Comparison of ENCODE assay signal across 1 cellular context in the genomic region with DNA sequence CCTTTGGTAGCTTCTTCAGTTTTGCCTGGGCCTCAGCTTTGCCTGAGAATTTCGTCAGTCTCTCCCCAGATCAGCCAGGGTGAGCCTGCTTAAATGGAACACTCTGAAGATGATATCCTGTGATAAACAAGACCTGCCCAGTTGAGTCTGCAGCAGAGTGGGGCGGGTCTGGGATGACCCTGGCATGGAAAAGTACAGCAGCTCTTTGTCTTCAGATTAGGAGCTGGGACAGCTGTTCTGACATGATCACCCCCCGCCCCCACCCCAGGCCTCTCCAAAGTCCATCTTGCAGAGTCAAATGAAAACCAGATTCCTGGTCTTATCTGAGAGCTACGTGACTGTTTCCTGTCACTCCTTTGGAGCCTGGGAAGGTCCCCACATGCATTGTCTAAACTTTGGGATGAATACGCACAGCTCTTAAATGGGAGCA.
A peak's percentile ranks its signal among the peaks of the same experiment; 100 is the strongest.
TF ChIP-seq lines count a peak whose summit lies in the region.

No MANE protein-coding gene starts in this region.

TF ChIP-seq in HepG2, 621 proteins besides CTCF, POLR2A, EP300 and RAD21 (continued from another document and continues in another):
- TF ChIP-seq, protein P1, sequence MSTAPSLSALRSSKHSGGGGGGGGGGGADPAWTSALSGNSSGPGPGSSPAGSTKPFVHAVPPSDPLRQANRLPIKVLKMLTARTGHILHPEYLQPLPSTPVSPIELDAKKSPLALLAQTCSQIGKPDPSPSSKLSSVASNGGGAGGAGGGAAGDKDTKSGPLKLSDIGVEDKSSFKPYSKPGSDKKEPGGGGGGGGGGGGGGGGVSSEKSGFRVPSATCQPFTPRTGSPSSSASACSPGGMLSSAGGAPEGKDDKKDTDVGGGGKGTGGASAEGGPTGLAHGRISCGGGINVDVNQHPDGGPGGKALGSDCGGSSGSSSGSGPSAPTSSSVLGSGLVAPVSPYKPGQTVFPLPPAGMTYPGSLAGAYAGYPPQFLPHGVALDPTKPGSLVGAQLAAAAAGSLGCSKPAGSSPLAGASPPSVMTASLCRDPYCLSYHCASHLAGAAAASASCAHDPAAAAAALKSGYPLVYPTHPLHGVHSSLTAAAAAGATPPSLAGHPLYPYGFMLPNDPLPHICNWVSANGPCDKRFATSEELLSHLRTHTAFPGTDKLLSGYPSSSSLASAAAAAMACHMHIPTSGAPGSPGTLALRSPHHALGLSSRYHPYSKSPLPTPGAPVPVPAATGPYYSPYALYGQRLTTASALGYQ (CRISPR knock-in tag; IDR thresholded peaks at IDR 0.05), result 0 out of 2 replicates have a peak, but pooled peaks have one; percentile 20
- TF ChIP-seq FOSL2 (CRISPR knock-in tag; IDR thresholded peaks at IDR 0.05) (peak; percentile 35; the same call in 1 of the 2 replicates), ZNF839 (CRISPR knock-in tag; IDR thresholded peaks at IDR 0.05; ENCODE audit: borderline replicate concordance) (no peak), ZNF678 (CRISPR knock-in tag; IDR thresholded peaks at IDR 0.05) (no peak), ZNF841 (CRISPR knock-in tag; IDR thresholded peaks at IDR 0.05; ENCODE audit: borderline replicate concordance) (no peak), ZNF430 (CRISPR knock-in tag; IDR thresholded peaks at IDR 0.05) (0 out of 2 replicates have a peak, but pooled peaks have one; percentile 28), KLF13 (CRISPR knock-in tag; IDR thresholded peaks at IDR 0.05) (no peak), FOXK1 (CRISPR knock-in tag; IDR thresholded peaks at IDR 0.05; ENCODE audit: borderline replicate concordance, low read depth) (peak; percentile 59; the same call in 1 of the 2 replicates), TEAD3 (CRISPR knock-in tag; optimal IDR thresholded peaks at IDR 0.05; ENCODE audit: borderline replicate concordance) (peak; percentile 49), NFE2L2 (IDR thresholded peaks at IDR 0.05; ENCODE audit: low read length) (no peak), HOXA7 (CRISPR knock-in tag; IDR thresholded peaks at IDR 0.05) (no peak), ATAD3A (CRISPR knock-in tag; IDR thresholded peaks at IDR 0.05) (no peak), SP4 (CRISPR knock-in tag; IDR thresholded peaks at IDR 0.05) (no peak), SOX5 (CRISPR knock-in tag; IDR thresholded peaks at IDR 0.05; ENCODE audit: borderline replicate concordance) (peak; percentile 85; the same call in 1 of the 2 replicates), TEAD2 (CRISPR knock-in tag; IDR thresholded peaks at IDR 0.05) (no peak), ZNF672 (CRISPR knock-in tag; IDR thresholded peaks at IDR 0.05) (no peak), POLR2G (IDR thresholded peaks at IDR 0.05; ENCODE audit: low read depth, low read length) (peak; percentile 72), PITX1 (CRISPR knock-in tag; IDR thresholded peaks at IDR 0.05) (peak; percentile 87), ZNF224 (CRISPR knock-in tag; IDR thresholded peaks at IDR 0.05) (no peak), ZMYM4 (CRISPR knock-in tag; IDR thresholded peaks at IDR 0.05) (peak; percentile 33; the same call in 1 of the 2 replicates), ZBTB38 (CRISPR knock-in tag; IDR thresholded peaks at IDR 0.05) (peak; percentile 32; the same call in 1 of the 2 replicates), ZNF10 (CRISPR knock-in tag; IDR thresholded peaks at IDR 0.05; ENCODE audit: borderline replicate concordance, low read depth) (no peak), ZNF7 (CRISPR knock-in tag; IDR thresholded peaks at IDR 0.05) (no peak), ZNF746 (CRISPR knock-in tag; IDR thresholded peaks at IDR 0.05) (peak; percentile 49; the same call in 1 of the 2 replicates), KDM4B (CRISPR knock-in tag; IDR thresholded peaks at IDR 0.05) (no peak), FOXO1 (CRISPR knock-in tag; IDR thresholded peaks at IDR 0.05) (peak; percentile 89), CBX2 (IDR thresholded peaks at IDR 0.05; ENCODE audit: low read depth, low read length) (no peak), CBX2 (CRISPR knock-in tag; IDR thresholded peaks at IDR 0.05; ENCODE audit: low read depth) (no peak), NFE2L1 (CRISPR knock-in tag; IDR thresholded peaks at IDR 0.05; ENCODE audit: borderline replicate concordance) (no peak)
- TF ChIP-seq, protein P2, sequence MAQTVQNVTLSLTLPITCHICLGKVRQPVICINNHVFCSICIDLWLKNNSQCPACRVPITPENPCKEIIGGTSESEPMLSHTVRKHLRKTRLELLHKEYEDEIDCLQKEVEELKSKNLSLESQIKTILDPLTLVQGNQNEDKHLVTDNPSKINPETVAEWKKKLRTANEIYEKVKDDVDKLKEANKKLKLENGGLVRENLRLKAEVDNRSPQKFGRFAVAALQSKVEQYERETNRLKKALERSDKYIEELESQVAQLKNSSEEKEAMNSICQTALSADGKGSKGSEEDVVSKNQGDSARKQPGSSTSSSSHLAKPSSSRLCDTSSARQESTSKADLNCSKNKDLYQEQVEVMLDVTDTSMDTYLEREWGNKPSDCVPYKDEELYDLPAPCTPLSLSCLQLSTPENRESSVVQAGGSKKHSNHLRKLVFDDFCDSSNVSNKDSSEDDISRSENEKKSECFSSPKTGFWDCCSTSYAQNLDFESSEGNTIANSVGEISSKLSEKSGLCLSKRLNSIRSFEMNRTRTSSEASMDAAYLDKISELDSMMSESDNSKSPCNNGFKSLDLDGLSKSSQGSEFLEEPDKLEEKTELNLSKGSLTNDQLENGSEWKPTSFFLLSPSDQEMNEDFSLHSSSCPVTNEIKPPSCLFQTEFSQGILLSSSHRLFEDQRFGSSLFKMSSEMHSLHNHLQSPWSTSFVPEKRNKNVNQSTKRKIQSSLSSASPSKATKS (CRISPR knock-in tag; IDR thresholded peaks at IDR 0.05), result no peak
- TF ChIP-seq, protein P3, sequence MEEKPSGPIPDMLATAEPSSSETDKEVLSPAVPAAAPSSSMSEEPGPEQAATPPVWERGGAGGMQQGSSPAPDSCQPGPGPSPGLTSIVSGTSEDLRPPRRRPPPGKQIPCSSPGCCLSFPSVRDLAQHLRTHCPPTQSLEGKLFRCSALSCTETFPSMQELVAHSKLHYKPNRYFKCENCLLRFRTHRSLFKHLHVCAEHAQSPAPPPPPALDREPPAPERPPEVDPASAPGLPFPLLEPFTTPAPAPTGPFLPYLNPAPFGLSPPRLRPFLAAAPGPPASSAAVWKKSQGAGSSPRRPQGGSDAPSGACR (CRISPR knock-in tag; IDR thresholded peaks at IDR 0.05), result 0 out of 2 replicates have a peak, but pooled peaks have one; percentile 28
- TF ChIP-seq, protein P4, sequence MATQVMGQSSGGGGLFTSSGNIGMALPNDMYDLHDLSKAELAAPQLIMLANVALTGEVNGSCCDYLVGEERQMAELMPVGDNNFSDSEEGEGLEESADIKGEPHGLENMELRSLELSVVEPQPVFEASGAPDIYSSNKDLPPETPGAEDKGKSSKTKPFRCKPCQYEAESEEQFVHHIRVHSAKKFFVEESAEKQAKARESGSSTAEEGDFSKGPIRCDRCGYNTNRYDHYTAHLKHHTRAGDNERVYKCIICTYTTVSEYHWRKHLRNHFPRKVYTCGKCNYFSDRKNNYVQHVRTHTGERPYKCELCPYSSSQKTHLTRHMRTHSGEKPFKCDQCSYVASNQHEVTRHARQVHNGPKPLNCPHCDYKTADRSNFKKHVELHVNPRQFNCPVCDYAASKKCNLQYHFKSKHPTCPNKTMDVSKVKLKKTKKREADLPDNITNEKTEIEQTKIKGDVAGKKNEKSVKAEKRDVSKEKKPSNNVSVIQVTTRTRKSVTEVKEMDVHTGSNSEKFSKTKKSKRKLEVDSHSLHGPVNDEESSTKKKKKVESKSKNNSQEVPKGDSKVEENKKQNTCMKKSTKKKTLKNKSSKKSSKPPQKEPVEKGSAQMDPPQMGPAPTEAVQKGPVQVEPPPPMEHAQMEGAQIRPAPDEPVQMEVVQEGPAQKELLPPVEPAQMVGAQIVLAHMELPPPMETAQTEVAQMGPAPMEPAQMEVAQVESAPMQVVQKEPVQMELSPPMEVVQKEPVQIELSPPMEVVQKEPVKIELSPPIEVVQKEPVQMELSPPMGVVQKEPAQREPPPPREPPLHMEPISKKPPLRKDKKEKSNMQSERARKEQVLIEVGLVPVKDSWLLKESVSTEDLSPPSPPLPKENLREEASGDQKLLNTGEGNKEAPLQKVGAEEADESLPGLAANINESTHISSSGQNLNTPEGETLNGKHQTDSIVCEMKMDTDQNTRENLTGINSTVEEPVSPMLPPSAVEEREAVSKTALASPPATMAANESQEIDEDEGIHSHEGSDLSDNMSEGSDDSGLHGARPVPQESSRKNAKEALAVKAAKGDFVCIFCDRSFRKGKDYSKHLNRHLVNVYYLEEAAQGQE (IDR thresholded peaks at IDR 0.05; ENCODE audit: borderline replicate concordance in 1 of 2, low read depth in 1 of 2, low read length in 2 of 2), result peak in 1 of 2 experiments; percentile 41; a peak in 2 of 4 replicates
- TF ChIP-seq, protein P5, sequence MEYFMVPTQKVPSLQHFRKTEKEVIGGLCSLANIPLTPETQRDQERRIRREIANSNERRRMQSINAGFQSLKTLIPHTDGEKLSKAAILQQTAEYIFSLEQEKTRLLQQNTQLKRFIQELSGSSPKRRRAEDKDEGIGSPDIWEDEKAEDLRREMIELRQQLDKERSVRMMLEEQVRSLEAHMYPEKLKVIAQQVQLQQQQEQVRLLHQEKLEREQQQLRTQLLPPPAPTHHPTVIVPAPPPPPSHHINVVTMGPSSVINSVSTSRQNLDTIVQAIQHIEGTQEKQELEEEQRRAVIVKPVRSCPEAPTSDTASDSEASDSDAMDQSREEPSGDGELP (IDR thresholded peaks at IDR 0.05; ENCODE audit: borderline replicate concordance, low read depth), result peak; percentile 99
- TF ChIP-seq, protein P6, sequence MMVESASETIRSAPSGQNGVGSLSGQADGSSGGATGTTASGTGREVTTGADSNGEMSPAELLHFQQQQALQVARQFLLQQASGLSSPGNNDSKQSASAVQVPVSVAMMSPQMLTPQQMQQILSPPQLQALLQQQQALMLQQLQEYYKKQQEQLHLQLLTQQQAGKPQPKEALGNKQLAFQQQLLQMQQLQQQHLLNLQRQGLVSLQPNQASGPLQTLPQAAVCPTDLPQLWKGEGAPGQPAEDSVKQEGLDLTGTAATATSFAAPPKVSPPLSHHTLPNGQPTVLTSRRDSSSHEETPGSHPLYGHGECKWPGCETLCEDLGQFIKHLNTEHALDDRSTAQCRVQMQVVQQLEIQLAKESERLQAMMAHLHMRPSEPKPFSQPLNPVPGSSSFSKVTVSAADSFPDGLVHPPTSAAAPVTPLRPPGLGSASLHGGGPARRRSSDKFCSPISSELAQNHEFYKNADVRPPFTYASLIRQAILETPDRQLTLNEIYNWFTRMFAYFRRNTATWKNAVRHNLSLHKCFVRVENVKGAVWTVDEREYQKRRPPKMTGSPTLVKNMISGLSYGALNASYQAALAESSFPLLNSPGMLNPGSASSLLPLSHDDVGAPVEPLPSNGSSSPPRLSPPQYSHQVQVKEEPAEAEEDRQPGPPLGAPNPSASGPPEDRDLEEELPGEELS (CRISPR knock-in tag; IDR thresholded peaks at IDR 0.05), result peak; percentile 87; the same call in 1 of the 2 replicates
- TF ChIP-seq, protein P7, sequence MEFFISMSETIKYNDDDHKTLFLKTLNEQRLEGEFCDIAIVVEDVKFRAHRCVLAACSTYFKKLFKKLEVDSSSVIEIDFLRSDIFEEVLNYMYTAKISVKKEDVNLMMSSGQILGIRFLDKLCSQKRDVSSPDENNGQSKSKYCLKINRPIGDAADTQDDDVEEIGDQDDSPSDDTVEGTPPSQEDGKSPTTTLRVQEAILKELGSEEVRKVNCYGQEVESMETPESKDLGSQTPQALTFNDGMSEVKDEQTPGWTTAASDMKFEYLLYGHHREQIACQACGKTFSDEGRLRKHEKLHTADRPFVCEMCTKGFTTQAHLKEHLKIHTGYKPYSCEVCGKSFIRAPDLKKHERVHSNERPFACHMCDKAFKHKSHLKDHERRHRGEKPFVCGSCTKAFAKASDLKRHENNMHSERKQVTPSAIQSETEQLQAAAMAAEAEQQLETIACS (CRISPR knock-in tag; IDR thresholded peaks at IDR 0.05), result no peak
- TF ChIP-seq, protein P8, sequence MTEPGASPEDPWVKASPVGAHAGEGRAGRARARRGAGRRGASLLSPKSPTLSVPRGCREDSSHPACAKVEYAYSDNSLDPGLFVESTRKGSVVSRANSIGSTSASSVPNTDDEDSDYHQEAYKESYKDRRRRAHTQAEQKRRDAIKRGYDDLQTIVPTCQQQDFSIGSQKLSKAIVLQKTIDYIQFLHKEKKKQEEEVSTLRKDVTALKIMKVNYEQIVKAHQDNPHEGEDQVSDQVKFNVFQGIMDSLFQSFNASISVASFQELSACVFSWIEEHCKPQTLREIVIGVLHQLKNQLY (CRISPR knock-in tag; IDR thresholded peaks at IDR 0.05), result 0 out of 2 replicates have a peak, but pooled peaks have one; percentile 34
- TF ChIP-seq, protein P9, sequence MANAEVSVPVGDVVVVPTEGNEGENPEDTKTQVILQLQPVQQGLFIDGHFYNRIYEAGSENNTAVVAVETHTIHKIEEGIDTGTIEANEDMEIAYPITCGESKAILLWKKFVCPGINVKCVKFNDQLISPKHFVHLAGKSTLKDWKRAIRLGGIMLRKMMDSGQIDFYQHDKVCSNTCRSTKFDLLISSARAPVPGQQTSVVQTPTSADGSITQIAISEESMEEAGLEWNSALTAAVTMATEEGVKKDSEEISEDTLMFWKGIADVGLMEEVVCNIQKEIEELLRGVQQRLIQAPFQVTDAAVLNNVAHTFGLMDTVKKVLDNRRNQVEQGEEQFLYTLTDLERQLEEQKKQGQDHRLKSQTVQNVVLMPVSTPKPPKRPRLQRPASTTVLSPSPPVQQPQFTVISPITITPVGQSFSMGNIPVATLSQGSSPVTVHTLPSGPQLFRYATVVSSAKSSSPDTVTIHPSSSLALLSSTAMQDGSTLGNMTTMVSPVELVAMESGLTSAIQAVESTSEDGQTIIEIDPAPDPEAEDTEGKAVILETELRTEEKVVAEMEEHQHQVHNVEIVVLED (CRISPR knock-in tag; IDR thresholded peaks at IDR 0.05; ENCODE audit: borderline replicate concordance), result no peak
